In the genomic region with DNA sequence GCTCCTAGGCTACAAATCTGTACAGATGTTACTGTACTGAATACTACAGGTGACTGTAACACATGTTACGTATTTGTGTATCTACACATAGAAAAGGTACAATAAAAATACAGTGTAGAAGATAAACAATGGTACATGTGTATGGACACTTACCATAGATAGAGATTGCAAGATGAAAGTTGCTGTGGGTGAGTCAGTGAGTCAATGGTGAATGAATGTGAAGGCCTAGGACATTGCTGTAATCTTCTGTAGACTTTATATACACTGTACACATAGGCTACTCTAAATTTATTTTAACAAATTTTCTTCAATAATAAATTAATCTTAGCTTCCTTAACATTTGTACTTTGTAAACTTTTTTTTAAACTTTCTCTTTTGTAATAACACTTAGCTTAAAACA, we compare ENCODE assay signal across 16 cellular contexts.
A peak's percentile ranks its signal among the peaks of the same experiment; 100 is the strongest.
DNase-seq lines count a peak whose midpoint lies in the region; ATAC-seq, FAIRE-seq and TF ChIP-seq lines count a peak whose summit lies in the region.
"Had no signal": no experiment of that assay in that cellular context is flagged by ENCODE, and none has a peak within 500 bp of the region (broad histone marks: within the 10 kb centered on the region; RNA-seq: fewer than 3 reads in every experiment).

No MANE protein-coding gene starts in this region.

- peaks cover 4% of the 10 kb centered on the region; the same call in 1 of the 2 replicates for H3K36me3 ChIP-seq in KOPT-K1 (ENCODE audit: insufficient read depth, low read length)
- H3K36me3 ChIP-seq in pancreas: no peaks in the 10 kb centered on the region
- H3K36me3 ChIP-seq in aorta (ENCODE audit: control insufficient read depth in 1 of 2, insufficient read depth in 2 of 2, low read length in 1 of 2): no peaks in the 10 kb centered on the region

- DNase-seq in iris pigment epithelial cell (ENCODE audit: low read depth) (peak; percentile 63), pancreas (no peak), aorta (no peak), GF-D8 (lab: John Stamatoyannopoulos, UW) (no peak), cerebellar cortex (ENCODE audit: low spot score) (no peak)
- DNase-seq: 8988T; ACHN; CD4-positive, CD25-positive, alpha-beta regulatory T cell; DMS53; H9 had no signal

- 93 to 94% methylated on average over 1 of the region's 1 CpG for WGBS in pancreas, 2 donors
- WGBS in aorta, 2 donors: 95% methylated on average over 1 of the region's 1 CpG

- no peak overlapping the region for H3K4me3 ChIP-seq in pancreas
- no peak overlapping the region for H3K4me3 ChIP-seq in aorta (ENCODE audit: low read length in 2 of 2)
- H3K4me3 ChIP-seq: BLaER1 treated with 17β-estradiol and CSF1 and Interleukin-3, amounts not matched to agents 10 nM and 100 nM; GM12878; GM23338; K562 had no signal

- ATAC-seq in pancreas: no peak
- no peak for ATAC-seq in aorta (ENCODE audit: low FRiP score)
- ATAC-seq: GM12878, GM23338, K562 had no signal

- intact Hi-C loops in pancreas (cut with DNase I) (no loop called here), aorta (cut with DNase I) (no loop called here)

- H3K4me1 ChIP-seq in pancreas: no peaks in the 10 kb centered on the region
- no peaks in the 10 kb centered on the region for H3K4me1 ChIP-seq in aorta (ENCODE audit: control insufficient read depth in 1 of 2, insufficient read depth in 2 of 2, low read length in 2 of 2)
- H3K4me1 ChIP-seq: BLaER1 treated with 17β-estradiol and CSF1 and Interleukin-3, amounts not matched to agents 10 nM and 100 nM had no signal

- H3K9me3 ChIP-seq in KOPT-K1 (ENCODE audit: insufficient read depth, low read length, poor library complexity, severe bottlenecking) (peaks cover 22% of the 10 kb centered on the region), pancreas (no peaks in the 10 kb centered on the region), aorta (ENCODE audit: control insufficient read depth, low read length) (no peaks in the 10 kb centered on the region)

- FAIRE-seq in A204.1 (lab: Jason Lieb, UNC) (peak; percentile 21), pancreas (lab: Jason Lieb, UNC) (peak; percentile 75)
- FAIRE-seq: K562 had no signal

- H3K27ac ChIP-seq in KOPT-K1 (ENCODE audit: low read depth, low read length, poor library complexity, severe bottlenecking): peak overlapping the region; percentile 78
- H3K27ac ChIP-seq in pancreas: no peak overlapping the region
- no peak overlapping the region for H3K27ac ChIP-seq in aorta (ENCODE audit: low read depth in 1 of 2, low read length in 2 of 2)
- H3K27ac ChIP-seq: BLaER1 treated with 17β-estradiol and CSF1 and Interleukin-3, amounts not matched to agents 10 nM and 100 nM had no signal

- H3K27me3 ChIP-seq in pancreas: no peaks in the 10 kb centered on the region
- H3K27me3 ChIP-seq in aorta (ENCODE audit: control insufficient read depth in 1 of 2, insufficient read depth in 2 of 2, low read length in 1 of 2): no peaks in the 10 kb centered on the region
- H3K27me3 ChIP-seq: BLaER1 treated with 17β-estradiol and CSF1 and Interleukin-3, amounts not matched to agents 10 nM and 100 nM had no signal

- TF ChIP-seq CTCF in pancreas (IDR thresholded peaks at IDR 0.05): no peak
